1 cellular context compared by ENCODE assay signal in the genomic region with DNA sequence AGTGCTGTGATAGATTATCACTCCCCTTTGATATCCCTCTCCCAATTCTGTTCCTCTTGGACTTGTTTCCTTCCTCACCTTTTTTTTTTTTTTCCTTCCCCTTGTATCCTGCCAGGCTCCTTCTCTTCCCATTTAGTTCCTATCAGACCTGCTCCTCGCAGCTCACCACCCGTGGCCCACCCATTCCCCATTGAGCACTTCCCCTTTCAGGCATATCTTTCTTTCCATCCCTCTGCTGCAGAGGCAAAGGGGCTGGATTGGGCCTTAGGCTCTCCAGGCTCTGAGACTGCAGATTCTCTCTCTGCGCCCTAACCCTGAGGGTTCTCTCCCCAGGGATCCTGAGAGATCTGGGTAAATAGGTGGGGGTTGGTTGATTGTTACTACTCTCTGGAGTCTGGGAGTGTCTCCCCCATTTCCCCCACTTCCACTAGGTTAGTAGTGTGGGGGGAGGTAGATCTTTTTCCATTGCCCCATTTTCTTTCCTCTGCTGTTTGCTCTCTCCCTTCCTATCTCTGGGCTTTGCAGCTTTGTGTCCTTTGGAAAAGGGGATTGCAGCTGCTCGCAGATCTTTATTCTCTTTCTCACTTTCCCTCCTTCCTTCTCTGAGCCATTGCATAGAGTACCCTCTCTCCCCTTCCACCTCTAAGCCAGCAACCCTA.
TF ChIP-seq lines count a peak whose summit lies in the region.

No MANE protein-coding gene starts in this region.

TF ChIP-seq in H1, 55 proteins besides CTCF, POLR2A, EP300 and RAD21:
- no peak for TF ChIP-seq SP1 (IDR thresholded peaks at IDR 0.05; ENCODE audit: low read depth, low read length)
- TF ChIP-seq SAP30 (IDR thresholded peaks at IDR 0.05; ENCODE audit: insufficient read depth, insufficient replicate concordance, low read length), result no peak
- no peak for TF ChIP-seq KDM4A (IDR thresholded peaks at IDR 0.05; ENCODE audit: low read depth, low read length, severe bottlenecking)
- TF ChIP-seq MAFK (IDR thresholded peaks at IDR 0.05; ENCODE audit: low read depth, low read length), result no peak
- no peak for TF ChIP-seq BACH1 (IDR thresholded peaks at IDR 0.05; ENCODE audit: low read length)
- TF ChIP-seq, protein P1, sequence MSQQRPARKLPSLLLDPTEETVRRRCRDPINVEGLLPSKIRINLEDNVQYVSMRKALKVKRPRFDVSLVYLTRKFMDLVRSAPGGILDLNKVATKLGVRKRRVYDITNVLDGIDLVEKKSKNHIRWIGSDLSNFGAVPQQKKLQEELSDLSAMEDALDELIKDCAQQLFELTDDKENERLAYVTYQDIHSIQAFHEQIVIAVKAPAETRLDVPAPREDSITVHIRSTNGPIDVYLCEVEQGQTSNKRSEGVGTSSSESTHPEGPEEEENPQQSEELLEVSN (IDR thresholded peaks at IDR 0.05), result no peak
- TF ChIP-seq CBX8 (IDR thresholded peaks at IDR 0.05; ENCODE audit: borderline replicate concordance, low read depth, low read length), result no peak
- no peak for TF ChIP-seq USF2 (IDR thresholded peaks at IDR 0.05; ENCODE audit: low read length)
- no peak for TF ChIP-seq KDM1A (IDR thresholded peaks at IDR 0.05; ENCODE audit: borderline replicate concordance, low read length)
- TF ChIP-seq SP2 (IDR thresholded peaks at IDR 0.05; ENCODE audit: low read length), result no peak
- no peak for TF ChIP-seq YY1 (IDR thresholded peaks at IDR 0.05; ENCODE audit: low read depth, low read length)
- no peak for TF ChIP-seq TAF7 (optimal IDR thresholded peaks at IDR 0.05; ENCODE audit: borderline replicate concordance, low read depth, low read length)
- TF ChIP-seq, protein P2, sequence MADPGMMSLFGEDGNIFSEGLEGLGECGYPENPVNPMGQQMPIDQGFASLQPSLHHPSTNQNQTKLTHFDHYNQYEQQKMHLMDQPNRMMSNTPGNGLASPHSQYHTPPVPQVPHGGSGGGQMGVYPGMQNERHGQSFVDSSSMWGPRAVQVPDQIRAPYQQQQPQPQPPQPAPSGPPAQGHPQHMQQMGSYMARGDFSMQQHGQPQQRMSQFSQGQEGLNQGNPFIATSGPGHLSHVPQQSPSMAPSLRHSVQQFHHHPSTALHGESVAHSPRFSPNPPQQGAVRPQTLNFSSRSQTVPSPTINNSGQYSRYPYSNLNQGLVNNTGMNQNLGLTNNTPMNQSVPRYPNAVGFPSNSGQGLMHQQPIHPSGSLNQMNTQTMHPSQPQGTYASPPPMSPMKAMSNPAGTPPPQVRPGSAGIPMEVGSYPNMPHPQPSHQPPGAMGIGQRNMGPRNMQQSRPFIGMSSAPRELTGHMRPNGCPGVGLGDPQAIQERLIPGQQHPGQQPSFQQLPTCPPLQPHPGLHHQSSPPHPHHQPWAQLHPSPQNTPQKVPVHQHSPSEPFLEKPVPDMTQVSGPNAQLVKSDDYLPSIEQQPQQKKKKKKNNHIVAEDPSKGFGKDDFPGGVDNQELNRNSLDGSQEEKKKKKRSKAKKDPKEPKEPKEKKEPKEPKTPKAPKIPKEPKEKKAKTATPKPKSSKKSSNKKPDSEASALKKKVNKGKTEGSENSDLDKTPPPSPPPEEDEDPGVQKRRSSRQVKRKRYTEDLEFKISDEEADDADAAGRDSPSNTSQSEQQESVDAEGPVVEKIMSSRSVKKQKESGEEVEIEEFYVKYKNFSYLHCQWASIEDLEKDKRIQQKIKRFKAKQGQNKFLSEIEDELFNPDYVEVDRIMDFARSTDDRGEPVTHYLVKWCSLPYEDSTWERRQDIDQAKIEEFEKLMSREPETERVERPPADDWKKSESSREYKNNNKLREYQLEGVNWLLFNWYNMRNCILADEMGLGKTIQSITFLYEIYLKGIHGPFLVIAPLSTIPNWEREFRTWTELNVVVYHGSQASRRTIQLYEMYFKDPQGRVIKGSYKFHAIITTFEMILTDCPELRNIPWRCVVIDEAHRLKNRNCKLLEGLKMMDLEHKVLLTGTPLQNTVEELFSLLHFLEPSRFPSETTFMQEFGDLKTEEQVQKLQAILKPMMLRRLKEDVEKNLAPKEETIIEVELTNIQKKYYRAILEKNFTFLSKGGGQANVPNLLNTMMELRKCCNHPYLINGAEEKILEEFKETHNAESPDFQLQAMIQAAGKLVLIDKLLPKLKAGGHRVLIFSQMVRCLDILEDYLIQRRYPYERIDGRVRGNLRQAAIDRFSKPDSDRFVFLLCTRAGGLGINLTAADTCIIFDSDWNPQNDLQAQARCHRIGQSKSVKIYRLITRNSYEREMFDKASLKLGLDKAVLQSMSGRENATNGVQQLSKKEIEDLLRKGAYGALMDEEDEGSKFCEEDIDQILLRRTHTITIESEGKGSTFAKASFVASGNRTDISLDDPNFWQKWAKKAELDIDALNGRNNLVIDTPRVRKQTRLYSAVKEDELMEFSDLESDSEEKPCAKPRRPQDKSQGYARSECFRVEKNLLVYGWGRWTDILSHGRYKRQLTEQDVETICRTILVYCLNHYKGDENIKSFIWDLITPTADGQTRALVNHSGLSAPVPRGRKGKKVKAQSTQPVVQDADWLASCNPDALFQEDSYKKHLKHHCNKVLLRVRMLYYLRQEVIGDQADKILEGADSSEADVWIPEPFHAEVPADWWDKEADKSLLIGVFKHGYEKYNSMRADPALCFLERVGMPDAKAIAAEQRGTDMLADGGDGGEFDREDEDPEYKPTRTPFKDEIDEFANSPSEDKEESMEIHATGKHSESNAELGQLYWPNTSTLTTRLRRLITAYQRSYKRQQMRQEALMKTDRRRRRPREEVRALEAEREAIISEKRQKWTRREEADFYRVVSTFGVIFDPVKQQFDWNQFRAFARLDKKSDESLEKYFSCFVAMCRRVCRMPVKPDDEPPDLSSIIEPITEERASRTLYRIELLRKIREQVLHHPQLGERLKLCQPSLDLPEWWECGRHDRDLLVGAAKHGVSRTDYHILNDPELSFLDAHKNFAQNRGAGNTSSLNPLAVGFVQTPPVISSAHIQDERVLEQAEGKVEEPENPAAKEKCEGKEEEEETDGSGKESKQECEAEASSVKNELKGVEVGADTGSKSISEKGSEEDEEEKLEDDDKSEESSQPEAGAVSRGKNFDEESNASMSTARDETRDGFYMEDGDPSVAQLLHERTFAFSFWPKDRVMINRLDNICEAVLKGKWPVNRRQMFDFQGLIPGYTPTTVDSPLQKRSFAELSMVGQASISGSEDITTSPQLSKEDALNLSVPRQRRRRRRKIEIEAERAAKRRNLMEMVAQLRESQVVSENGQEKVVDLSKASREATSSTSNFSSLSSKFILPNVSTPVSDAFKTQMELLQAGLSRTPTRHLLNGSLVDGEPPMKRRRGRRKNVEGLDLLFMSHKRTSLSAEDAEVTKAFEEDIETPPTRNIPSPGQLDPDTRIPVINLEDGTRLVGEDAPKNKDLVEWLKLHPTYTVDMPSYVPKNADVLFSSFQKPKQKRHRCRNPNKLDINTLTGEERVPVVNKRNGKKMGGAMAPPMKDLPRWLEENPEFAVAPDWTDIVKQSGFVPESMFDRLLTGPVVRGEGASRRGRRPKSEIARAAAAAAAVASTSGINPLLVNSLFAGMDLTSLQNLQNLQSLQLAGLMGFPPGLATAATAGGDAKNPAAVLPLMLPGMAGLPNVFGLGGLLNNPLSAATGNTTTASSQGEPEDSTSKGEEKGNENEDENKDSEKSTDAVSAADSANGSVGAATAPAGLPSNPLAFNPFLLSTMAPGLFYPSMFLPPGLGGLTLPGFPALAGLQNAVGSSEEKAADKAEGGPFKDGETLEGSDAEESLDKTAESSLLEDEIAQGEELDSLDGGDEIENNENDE (IDR thresholded peaks at IDR 0.05; ENCODE audit: insufficient replicate concordance, low read length), result no peak
- no peak for TF ChIP-seq CEBPB (IDR thresholded peaks at IDR 0.05; ENCODE audit: low read depth, low read length)
- no peak for TF ChIP-seq SIX5 (IDR thresholded peaks at IDR 0.05; ENCODE audit: low read depth, low read length)
- no peak for TF ChIP-seq SIRT6 (IDR thresholded peaks at IDR 0.05; ENCODE audit: low read length)
- no peak for TF ChIP-seq BRCA1 (IDR thresholded peaks at IDR 0.05; ENCODE audit: low read depth, low read length)
- TF ChIP-seq JUND (IDR thresholded peaks at IDR 0.05; ENCODE audit: low read length), result no peak
